ENCODE assay signal across 1 cellular context in genomic region chr4:6196871-6197270, GRCh38.
TF ChIP-seq lines count a peak whose summit lies in the region.

No MANE protein-coding gene starts in this region.

TF ChIP-seq in GM12878, 131 proteins besides CTCF, POLR2A, EP300 and RAD21 (continued from another document):
- TF ChIP-seq SIX5 (IDR thresholded peaks at IDR 0.05; ENCODE audit: low read depth, low read length, severe bottlenecking) (no peak), MAX (IDR thresholded peaks at IDR 0.05; ENCODE audit: low read depth, low read length) (no peak), ETV6 (conservative IDR thresholded peaks at IDR 0.05 in 1 of 2, IDR thresholded peaks at IDR 0.05 in 1 of 2; ENCODE audit: borderline replicate concordance in 1 of 2, low read depth in 1 of 2) (no peak), SUPT20H (IDR thresholded peaks at IDR 0.05; ENCODE audit: borderline replicate concordance, control insufficient read depth, low read depth, low read length) (no peak), TCF12 (IDR thresholded peaks at IDR 0.05; ENCODE audit: low read depth, low read length) (no peak), ATF7 (IDR thresholded peaks at IDR 0.05; ENCODE audit: low read depth) (no peak), ZNF384 (IDR thresholded peaks at IDR 0.05; ENCODE audit: borderline replicate concordance, low read depth, low read length) (no peak)
